9 cellular contexts compared by ENCODE assay signal in genomic region chr15:74007820-74008371, GRCh38. TPM values are rescaled to one million over a fixed set of nuclear protein-coding genes. Genes with fewer than 3 reads are reported as not detected.
DNase-seq lines count a peak whose midpoint lies in the region; ATAC-seq and TF ChIP-seq lines count a peak whose summit lies in the region.
"Had no signal": no experiment of that assay in that cellular context is flagged by ENCODE, and none has a peak within 500 bp of the region (broad histone marks: within the 10 kb centered on the region; RNA-seq: fewer than 3 reads in every experiment).

No MANE protein-coding gene starts in this region.

- H3K4me1 ChIP-seq in mesenchymal stem cell (ENCODE audit: control insufficient read depth, insufficient read depth, low read depth, low read length), result peaks cover 29% of the 10 kb centered on the region

- no peak overlapping the region for H2AFZ ChIP-seq in mesenchymal stem cell (ENCODE audit: low read depth, low read length)

- peak; percentile 84 for DNase-seq in activated naive CD4-positive, alpha-beta T cell treated with anti-CD3 and anti-CD28 coated beads for 36 hours
- DNase-seq in activated naive CD4-positive, alpha-beta T cell treated with anti-CD3 and anti-CD28 coated beads, Interleukin-2, amount 50 U/mL, for 16 hours, result no peak
- DNase-seq in activated CD8-positive, alpha-beta T cell treated with anti-CD3 and anti-CD28 coated beads for 36 hours, result peak; percentile 67
- no peak for DNase-seq in mesenchymal stem cell
- DNase-seq in type B pancreatic cell (ENCODE audit: extremely low spot score, unreplicated experiment), result no peak
- no peak for DNase-seq in NCI-H2196 treated with DMSO at 0.1 percent for 48 hours (lab: John Stamatoyannopoulos, UW; ENCODE audit: unreplicated experiment)
- no peak for DNase-seq in T1000 (lab: John Stamatoyannopoulos, UW)
- no peak for DNase-seq in nucleus accumbens (lab: John Stamatoyannopoulos, UW)

- no peak overlapping the region for H3K4me2 ChIP-seq in mesenchymal stem cell (ENCODE audit: low read length, poor library complexity, severe bottlenecking)

- peaks cover 69% of the 10 kb centered on the region for H3K4me1 Mint-ChIP-seq in activated naive CD4-positive, alpha-beta T cell treated with anti-CD3 and anti-CD28 coated beads for 36 hours (ENCODE audit: low read depth)
- H3K4me1 Mint-ChIP-seq in activated CD8-positive, alpha-beta T cell treated with anti-CD3 and anti-CD28 coated beads for 36 hours (ENCODE audit: low read depth), result peaks cover 53% of the 10 kb centered on the region
- peaks cover 17% of the 10 kb centered on the region for H3K4me1 Mint-ChIP-seq in type B pancreatic cell (ENCODE audit: unreplicated experiment)

- intact Hi-C loops in activated naive CD4-positive, alpha-beta T cell treated with anti-CD3 and anti-CD28 coated beads for 36 hours (cut with micrococcal nuclease), result loop anchor here (1.0 to 5.0 kb wide), 3 partner anchors 11 to 534 kb away; partner anchors contain the start of gene ARID3B
- intact Hi-C loops in activated CD8-positive, alpha-beta T cell treated with anti-CD3 and anti-CD28 coated beads for 36 hours (cut with micrococcal nuclease), result no loop called here

- POLR2A ChIA-PET in activated CD8-positive, alpha-beta T cell treated with anti-CD3 and anti-CD28 coated beads for 36 hours (lab: Charles Lee), result interaction anchor here (1.0 to 3.3 kb wide), 3 partner anchors 11 to 34 kb away, joined by 4 to 24 read pairs (median 9); partner anchors contain the start of gene PML

- no peak overlapping the region for H3K27ac ChIP-seq in mesenchymal stem cell (ENCODE audit: low read length, poor library complexity, severe bottlenecking)

- no peaks in the 10 kb centered on the region for H3K27me3 Mint-ChIP-seq in activated naive CD4-positive, alpha-beta T cell treated with anti-CD3 and anti-CD28 coated beads for 36 hours (ENCODE audit: low read depth)
- no peaks in the 10 kb centered on the region for H3K27me3 Mint-ChIP-seq in activated CD8-positive, alpha-beta T cell treated with anti-CD3 and anti-CD28 coated beads for 36 hours
- H3K27me3 Mint-ChIP-seq in type B pancreatic cell, result no peaks in the 10 kb centered on the region

- H3K23ac ChIP-seq in mesenchymal stem cell (ENCODE audit: low read length in 2 of 2), result no peak overlapping the region

- peak overlapping the region; percentile 26 to 40 for H3K18ac ChIP-seq in mesenchymal stem cell (ENCODE audit: low read depth in 1 of 2, low read length in 2 of 2)

- H2BK15ac ChIP-seq in mesenchymal stem cell (ENCODE audit: low read depth, poor library complexity, severe bottlenecking), result no peak overlapping the region

- peak overlapping the region; percentile 51 for H3K4me3 Mint-ChIP-seq in activated naive CD4-positive, alpha-beta T cell treated with anti-CD3 and anti-CD28 coated beads for 36 hours
- H3K4me3 Mint-ChIP-seq in activated CD8-positive, alpha-beta T cell treated with anti-CD3 and anti-CD28 coated beads for 36 hours, result peak overlapping the region; percentile 38
- H3K4me3 Mint-ChIP-seq in type B pancreatic cell, result no peak overlapping the region

- no peak overlapping the region for H3K9ac ChIP-seq in mesenchymal stem cell (ENCODE audit: low read length)

- H3K14ac ChIP-seq in mesenchymal stem cell (ENCODE audit: low read length in 2 of 2), result peak overlapping the region in 1 of 2 experiments; percentile 13

- H3K4ac ChIP-seq in mesenchymal stem cell (ENCODE audit: low read depth in 1 of 2, low read length in 2 of 2), result no peak overlapping the region

- peaks cover 50% of the 10 kb centered on the region for H3K36me3 Mint-ChIP-seq in activated naive CD4-positive, alpha-beta T cell treated with anti-CD3 and anti-CD28 coated beads for 36 hours (ENCODE audit: low read depth)
- H3K36me3 Mint-ChIP-seq in activated CD8-positive, alpha-beta T cell treated with anti-CD3 and anti-CD28 coated beads for 36 hours (ENCODE audit: low read depth), result peaks cover 66% of the 10 kb centered on the region
- H3K36me3 Mint-ChIP-seq in type B pancreatic cell, result peaks cover 29% of the 10 kb centered on the region

- H3K9me3 Mint-ChIP-seq in activated naive CD4-positive, alpha-beta T cell treated with anti-CD3 and anti-CD28 coated beads for 36 hours, result peaks cover 3% of the 10 kb centered on the region
- peaks cover 7% of the 10 kb centered on the region for H3K9me3 Mint-ChIP-seq in activated CD8-positive, alpha-beta T cell treated with anti-CD3 and anti-CD28 coated beads for 36 hours
- H3K9me3 Mint-ChIP-seq in type B pancreatic cell, result no peaks in the 10 kb centered on the region

- no peak overlapping the region for H2BK120ac ChIP-seq in mesenchymal stem cell (ENCODE audit: low read depth, low read length)

- peak overlapping the region; percentile 96 for H3K27ac Mint-ChIP-seq in activated naive CD4-positive, alpha-beta T cell treated with anti-CD3 and anti-CD28 coated beads for 36 hours
- peak overlapping the region; percentile 91 for H3K27ac Mint-ChIP-seq in activated CD8-positive, alpha-beta T cell treated with anti-CD3 and anti-CD28 coated beads for 36 hours
- peak overlapping the region; percentile 7 for H3K27ac Mint-ChIP-seq in type B pancreatic cell

- no peak for TF ChIP-seq CTCF in activated CD8-positive, alpha-beta T cell treated with anti-CD3 and anti-CD28 coated beads for 36 hours (IDR thresholded peaks at IDR 0.05)
- no peak for TF ChIP-seq CTCF in type B pancreatic cell (conservative IDR thresholded peaks at IDR 0.05)

- no peak overlapping the region for H2BK5ac ChIP-seq in mesenchymal stem cell (ENCODE audit: low read depth, low read length, poor library complexity, severe bottlenecking)

- no peak overlapping the region for H3K4me3 ChIP-seq in mesenchymal stem cell (ENCODE audit: insufficient read depth in 1 of 2, low read depth in 1 of 2, low read length in 2 of 2)
- H3K4me3 ChIP-seq: thoracic aorta had no signal

- H3K27me3 ChIP-seq in mesenchymal stem cell (ENCODE audit: control insufficient read depth in 1 of 2, insufficient read depth in 1 of 2, low read length in 2 of 2), result no peaks in the 10 kb centered on the region

- H4K91ac ChIP-seq in mesenchymal stem cell (ENCODE audit: low read length), result no peak overlapping the region

- H4K8ac ChIP-seq in mesenchymal stem cell (ENCODE audit: low read length), result no peak overlapping the region

- CTCF ChIA-PET in activated naive CD4-positive, alpha-beta T cell treated with anti-CD3 and anti-CD28 coated beads for 36 hours (lab: Charles Lee), result interaction anchor here (1.6 to 3.4 kb wide), 4 partner anchors 12 to 35 kb away, joined by 4 to 24 read pairs (median 9); partner anchors contain the start of gene PML
- CTCF ChIA-PET in activated CD8-positive, alpha-beta T cell treated with anti-CD3 and anti-CD28 coated beads for 36 hours (lab: Charles Lee), result interaction anchor here (1.5 to 4.3 kb wide), 6 partner anchors 12 to 35 kb away, joined by 5 to 30 read pairs (median 8); partner anchors contain the start of genes PML and STOML1

- H3K79me1 ChIP-seq in mesenchymal stem cell (replicated peaks; ENCODE audit: low read length, poor library complexity, severe bottlenecking), result no peaks in the 10 kb centered on the region

- whole genome bisulfite sequencing in mesenchymal stem cell, result 74% methylated on average over 5 of the region's 5 CpGs

- peak overlapping the region in 1 of 2 experiments; percentile 40 for H2BK12ac ChIP-seq in mesenchymal stem cell (ENCODE audit: low read length in 2 of 2)

- ATAC-seq in activated CD8-positive, alpha-beta T cell treated with anti-CD3 and anti-CD28 coated beads for 36 hours, result peak; percentile 89

- no peaks in the 10 kb centered on the region for H3K9me3 ChIP-seq in mesenchymal stem cell (ENCODE audit: control insufficient read depth, low read length)
- H3K9me3 ChIP-seq: thoracic aorta had no signal

- H3K36me3 ChIP-seq in mesenchymal stem cell (ENCODE audit: control insufficient read depth in 1 of 2, insufficient read depth in 2 of 2, low read depth in 1 of 2, low read length in 2 of 2), result peaks cover 44 to 61% of the 10 kb centered on the region in 2 experiments
- H3K36me3 ChIP-seq: thoracic aorta had no signal

- no peak overlapping the region for H2AK5ac ChIP-seq in mesenchymal stem cell (ENCODE audit: low read length, severe bottlenecking)

RNA-seq across cellular contexts. Expression of gene PML, which starts 13.4 kb away (rescaled TPM):
- total RNA-seq in activated naive CD4-positive, alpha-beta T cell treated with anti-CD3 and anti-CD28 coated beads for 36 hours, result 10 to 100 TPM; 69.6 to 70.2 TPM
- total RNA-seq in activated CD8-positive, alpha-beta T cell treated with anti-CD3 and anti-CD28 coated beads for 36 hours, result 10 to 100 TPM; 48.8 to 49.6 TPM
- 49.0 TPM for polyA plus RNA-seq in mesenchymal stem cell (2013, experiment 1 of 2)
- 51.3 TPM for polyA plus RNA-seq in mesenchymal stem cell (2013, experiment 2 of 2)
- total RNA-seq in type B pancreatic cell (ENCODE audit: low replicate concordance), result 28.7 and 29.8 TPM in 2 replicates

RNA-seq across cellular contexts. Expression of gene STOML1, which starts 15.8 kb away (rescaled TPM):
- 1 to 10 TPM; 8.7 to 9.5 TPM for total RNA-seq in activated naive CD4-positive, alpha-beta T cell treated with anti-CD3 and anti-CD28 coated beads for 36 hours
- total RNA-seq in activated CD8-positive, alpha-beta T cell treated with anti-CD3 and anti-CD28 coated beads for 36 hours, result 1 to 10 TPM; 5.2 to 6.5 TPM
- polyA plus RNA-seq in mesenchymal stem cell (2013, experiment 1 of 2), result 7.8 TPM
- polyA plus RNA-seq in mesenchymal stem cell (2013, experiment 2 of 2), result 8.5 TPM
- total RNA-seq in type B pancreatic cell (ENCODE audit: low replicate concordance), result 10.4 and 10.8 TPM in 2 replicates

Comparison
In these comparisons a context has a peak if more than half of its experiments do, and no peak if none do; other contexts are left out.
1. DNase-seq: peak in activated naive CD4-positive, alpha-beta T cell treated with anti-CD3 and anti-CD28 coated beads for 36 hours (single experiment) and activated CD8-positive, alpha-beta T cell treated with anti-CD3 and anti-CD28 coated beads for 36 hours (single experiment); none in activated naive CD4-positive, alpha-beta T cell treated with anti-CD3 and anti-CD28 coated beads, Interleukin-2, amount 50 U/mL, for 16 hours (single experiment), mesenchymal stem cell (single experiment), type B pancreatic cell (single experiment), NCI-H2196 treated with DMSO at 0.1 percent for 48 hours (single experiment), T1000 (single experiment) and nucleus accumbens (0 of 56).
2. H3K27ac Mint-ChIP-seq: peak in every context shown above with its lines; median percentile 96 in activated naive CD4-positive, alpha-beta T cell treated with anti-CD3 and anti-CD28 coated beads for 36 hours; 91 in activated CD8-positive, alpha-beta T cell treated with anti-CD3 and anti-CD28 coated beads for 36 hours; 7 in type B pancreatic cell.